38 cellular contexts compared by ENCODE assay signal in genomic region chr17:7326186-7326585, GRCh38. TPM values are rescaled to one million over a fixed set of nuclear protein-coding genes. Genes with fewer than 3 reads are reported as not detected.
"Had no signal": no experiment of that assay in that cellular context is flagged by ENCODE, and none has a peak within 500 bp of the region (broad histone marks: within the 10 kb centered on the region; RNA-seq: fewer than 3 reads in every experiment).

No MANE protein-coding gene starts in this region.

- H3K4me3 Mint-ChIP-seq: activated B cell treated with CpG ODN at 0.5 μM for 24 hours; activated CD8-positive, alpha-beta T cell treated with anti-CD3 and anti-CD28 coated beads for 36 hours; activated naive CD4-positive, alpha-beta T cell treated with anti-CD3 and anti-CD28 coated beads, Interleukin-2, amount 50 U/mL, for 24 hours; activated naive CD8-positive, alpha-beta T cell treated with anti-CD3 and anti-CD28 coated beads, Interleukin-2, amount 10 ng/mL, durations not matched to agents 7 days and 5 days; activated T-cell treated with anti-CD3 and anti-CD28 coated beads, Interleukin-2, amount 50 U/mL, for 72 hours; central memory CD8-positive, alpha-beta T cell had no signal

- H3K9me3 ChIP-seq: ascending aorta, Peyer's patch had no signal

- DNase-seq: activated B cell treated with CpG ODN at 0.5 μM for 24 hours; activated CD4-positive, alpha-beta T cell treated with anti-CD3 and anti-CD28 coated beads for 4 hours; activated CD4-positive, alpha-beta T cell treated with anti-CD3 and anti-CD28 coated beads, Interleukin-2, amount 50 U/mL, for 1 hour; activated CD4-positive, CD25-positive, alpha-beta regulatory T cell treated with anti-CD3 and anti-CD28 coated beads, Interleukin-2, amount 50 U/mL, for 72 hours; activated CD8-positive, alpha-beta memory T cell treated with anti-CD3 and anti-CD28 coated beads, Interleukin-2, amount 50 U/mL, for 4 hours; activated CD8-positive, alpha-beta T cell treated with anti-CD3 and anti-CD28 coated beads for 36 hours; activated gamma-delta T cell; activated naive CD4-positive, alpha-beta T cell treated with Interleukin-2 at 50 U/mL for 16 hours; activated naive CD8-positive, alpha-beta T cell treated with anti-CD3 and anti-CD28 coated beads, Interleukin-2, amount 10 ng/mL, durations not matched to agents 7 days and 5 days; activated T-cell treated with anti-CD3 and anti-CD28 coated beads for 4 hours; activated T-cell treated with anti-CD3 and anti-CD28 coated beads, Interleukin-2, amount 50 U/mL, for 72 hours; amygdala; NCI-H1092 treated with DMSO at 0.1 percent for 48 hours; NCI-H1417; NCI-H146; NCI-H187; NCI-H2029 treated with DMSO at 0.1 percent for 48 hours; NCI-H2107; NCI-H2171; NCI-H510A; NCI-H526; NCI-H748 treated with DMSO at 0.1 percent for 48 hours; NK-92 treated with Interleukin-12 subunit alpha and Interleukin-12 subunit beta, amount 100 ng/mL, for 24 hours; PC-3; Peyer's patch; Right ventricle myocardium superior; RPMI8226; SW 1271; T-helper 1 cell; T-helper 2 cell; T-helper 9 cell had no signal

- H3K27me3 Mint-ChIP-seq: activated B cell treated with CpG ODN at 0.5 μM for 24 hours; activated CD8-positive, alpha-beta T cell treated with anti-CD3 and anti-CD28 coated beads for 36 hours; activated naive CD4-positive, alpha-beta T cell treated with anti-CD3 and anti-CD28 coated beads, Interleukin-2, amount 50 U/mL, for 24 hours; activated naive CD8-positive, alpha-beta T cell treated with anti-CD3 and anti-CD28 coated beads, Interleukin-2, amount 10 ng/mL, durations not matched to agents 7 days and 5 days; central memory CD8-positive, alpha-beta T cell had no signal

- H3K4me3 ChIP-seq: ascending aorta, cardiac muscle cell, Peyer's patch had no signal

- ATAC-seq: activated CD8-positive, alpha-beta T cell treated with anti-CD3 and anti-CD28 coated beads for 36 hours; activated T-cell treated with anti-CD3 and anti-CD28 coated beads, Interleukin-2, amount 50 U/mL, for 72 hours; PC-3 had no signal

- H3K27ac Mint-ChIP-seq: activated B cell treated with CpG ODN at 0.5 μM for 24 hours; activated CD8-positive, alpha-beta T cell treated with anti-CD3 and anti-CD28 coated beads for 36 hours; activated naive CD4-positive, alpha-beta T cell treated with anti-CD3 and anti-CD28 coated beads, Interleukin-2, amount 50 U/mL, for 24 hours; activated naive CD8-positive, alpha-beta T cell treated with anti-CD3 and anti-CD28 coated beads, Interleukin-2, amount 10 ng/mL, durations not matched to agents 7 days and 5 days; activated T-cell treated with anti-CD3 and anti-CD28 coated beads, Interleukin-2, amount 50 U/mL, for 72 hours; activated T-helper 2 cell treated with anti-CD3 and anti-CD28 coated beads, Interferon-gamma antibody, Interleukin-2, Interleukin-4, amounts not matched to agents 10 μg/mL and 5 μg/mL and 100 μg/mL, durations not matched to agents 14 hours and 24 hours and 36 hours had no signal

- H3K27me3 ChIP-seq: ascending aorta, cardiac muscle cell, Peyer's patch had no signal

- H3K27ac ChIP-seq: ascending aorta, cardiac muscle cell, Peyer's patch, VCaP had no signal

- H3K9me3 Mint-ChIP-seq: activated B cell treated with CpG ODN at 0.5 μM for 24 hours; activated CD8-positive, alpha-beta T cell treated with anti-CD3 and anti-CD28 coated beads for 36 hours; activated naive CD4-positive, alpha-beta T cell treated with anti-CD3 and anti-CD28 coated beads, Interleukin-2, amount 50 U/mL, for 24 hours; activated naive CD8-positive, alpha-beta T cell treated with anti-CD3 and anti-CD28 coated beads, Interleukin-2, amount 10 ng/mL, durations not matched to agents 7 days and 5 days; activated T-cell treated with anti-CD3 and anti-CD28 coated beads, Interleukin-2, amount 50 U/mL, for 72 hours; activated T-helper 2 cell treated with anti-CD3 and anti-CD28 coated beads, Interferon-gamma antibody, Interleukin-2, Interleukin-4, amounts not matched to agents 10 μg/mL and 5 μg/mL and 100 μg/mL, durations not matched to agents 14 hours and 24 hours and 36 hours; central memory CD8-positive, alpha-beta T cell had no signal

RNA-seq across cellular contexts. Expression of gene ACAP1, which starts 10.1 kb away (rescaled TPM):
- total RNA-seq: M059J, PC-3 had no signal
